ENCODE assay signal across 1 cellular context in genomic region chr4:128809477-128810330, GRCh38.
TF ChIP-seq lines count a peak whose summit lies in the region.

JADE1 (plus strand) TSS chr4:128809700; CDS start chr4:128831759, 22,059 bp downstream.

TF ChIP-seq in K562, 482 proteins besides CTCF, POLR2A, EP300 and RAD21 (continued from another document and continues in another):
- TF ChIP-seq SMARCB1 (IDR thresholded peaks at IDR 0.05; ENCODE audit: insufficient read length, low read depth) (no peak), ELK1 (CRISPR knock-in tag; IDR thresholded peaks at IDR 0.05) (no peak), HMGXB4 (CRISPR knock-in tag; IDR thresholded peaks at IDR 0.05) (peak; percentile 70; the same call in 1 of the 2 replicates), CEBPZ (IDR thresholded peaks at IDR 0.05; ENCODE audit: borderline replicate concordance, low read depth, low read length) (no peak), ZNF644 (tag; IDR thresholded peaks at IDR 0.05; ENCODE audit: low read depth) (no peak; the same call in 1 of the 2 replicates), NBN (IDR thresholded peaks at IDR 0.05; ENCODE audit: low read depth) (peak; percentile 38; the same call in 1 of the 2 replicates), ETV6 (IDR thresholded peaks at IDR 0.05; ENCODE audit: borderline replicate concordance in 1 of 2, low read depth in 2 of 2, low read length in 1 of 2) (no peak; a peak in 1 of 4 replicates), ETV6 (CRISPR knock-in tag; IDR thresholded peaks at IDR 0.05; ENCODE audit: borderline replicate concordance) (no peak), EHMT2 (IDR thresholded peaks at IDR 0.05) (no peak), KLF6 (CRISPR knock-in tag; IDR thresholded peaks at IDR 0.05; ENCODE audit: borderline replicate concordance) (no peak), E2F8 (IDR thresholded peaks at IDR 0.05; ENCODE audit: low read depth, partially characterized antibody) (no peak), ZNF224 (CRISPR knock-in tag; IDR thresholded peaks at IDR 0.05) (no peak), TEAD4 (IDR thresholded peaks at IDR 0.05; ENCODE audit: low read length) (no peak), TEAD4 (CRISPR knock-in tag; IDR thresholded peaks at IDR 0.05; ENCODE audit: borderline replicate concordance) (no peak), CREM (IDR thresholded peaks at IDR 0.05; ENCODE audit: low read depth) (peak; percentile 81), ZNF639 (CRISPR knock-in tag; conservative IDR thresholded peaks at IDR 0.05 in 1 of 2, IDR thresholded peaks at IDR 0.05 in 1 of 2) (peak in 1 of 2 experiments; percentile 92; a peak in 2 of 4 replicates), SAFB (IDR thresholded peaks at IDR 0.05; ENCODE audit: borderline replicate concordance, low read depth, low read length) (peak; percentile 98), SREBF1 (IDR thresholded peaks at IDR 0.05; ENCODE audit: borderline replicate concordance, low read depth, low read length) (no peak), PHB2 (IDR thresholded peaks at IDR 0.05; ENCODE audit: low read depth) (no peak), ZNF583 (CRISPR knock-in tag; IDR thresholded peaks at IDR 0.05) (no peak), ZNF717 (CRISPR knock-in tag; IDR thresholded peaks at IDR 0.05) (no peak), ZNF217 (CRISPR knock-in tag; IDR thresholded peaks at IDR 0.05) (no peak), ILF3 (IDR thresholded peaks at IDR 0.05; ENCODE audit: borderline replicate concordance) (peak; percentile 86; the same call in 1 of the 2 replicates), MITF (IDR thresholded peaks at IDR 0.05) (no peak), EP400 (IDR thresholded peaks at IDR 0.05) (peak; percentile 50; the same call in 1 of the 2 replicates), ZNF589 (CRISPR knock-in tag; IDR thresholded peaks at IDR 0.05; ENCODE audit: low read depth) (0 out of 2 replicates have a peak, but pooled peaks have one; percentile 72), ZNF592 (IDR thresholded peaks at IDR 0.05) (no peak; the same call in 1 of the 2 replicates), ZSCAN29 (IDR thresholded peaks at IDR 0.05) (no peak), ELF2 (CRISPR knock-in tag; IDR thresholded peaks at IDR 0.05) (0 out of 2 replicates have a peak, but pooled peaks have one; percentile 14), ZNF696 (CRISPR knock-in tag; conservative IDR thresholded peaks at IDR 0.05) (no peak), ATF3 (IDR thresholded peaks at IDR 0.05) (no peak), ATF3 (CRISPR knock-in tag; conservative IDR thresholded peaks at IDR 0.05) (no peak), ZNF668 (CRISPR knock-in tag; IDR thresholded peaks at IDR 0.05) (no peak), CGGBP1 (CRISPR knock-in tag; IDR thresholded peaks at IDR 0.05) (no peak; the same call in 1 of the 2 replicates), POU5F1 (IDR thresholded peaks at IDR 0.05; ENCODE audit: borderline replicate concordance, low read depth, low read length, partially characterized antibody) (no peak), ZNF695 (CRISPR knock-in tag; IDR thresholded peaks at IDR 0.05) (no peak), SUPT5H (IDR thresholded peaks at IDR 0.05) (peak; percentile 56), JUND (IDR thresholded peaks at IDR 0.05; ENCODE audit: borderline replicate concordance, low read depth, low read length) (peak; percentile 63), JUND (tag; IDR thresholded peaks at IDR 0.05; ENCODE audit: borderline replicate concordance, low read depth, low read length) (no peak; the same call in 2 of the 3 replicates), POLR2AphosphoS2 (IDR thresholded peaks at IDR 0.05; ENCODE audit: low read length) (no peak), ZNF79 (CRISPR knock-in tag; IDR thresholded peaks at IDR 0.05; ENCODE audit: low read depth) (no peak), SPI1 (IDR thresholded peaks at IDR 0.05; ENCODE audit: borderline replicate concordance, low read depth, low read length) (no peak), ZBTB8A (IDR thresholded peaks at IDR 0.05; ENCODE audit: partially characterized antibody) (no peak), ZSCAN32 (CRISPR knock-in tag; IDR thresholded peaks at IDR 0.05) (no peak), ZFP1 (CRISPR knock-in tag; IDR thresholded peaks at IDR 0.05) (no peak), SIN3B (IDR thresholded peaks at IDR 0.05; ENCODE audit: low read depth) (peak; percentile 25; the same call in 1 of the 2 replicates), MECOM (CRISPR knock-in tag; IDR thresholded peaks at IDR 0.05) (no peak), PTBP1 (IDR thresholded peaks at IDR 0.05; ENCODE audit: low read depth, low read length) (no peak), ZNF311 (CRISPR knock-in tag; IDR thresholded peaks at IDR 0.05) (no peak), HDAC1 (IDR thresholded peaks at IDR 0.05) (no peak), ZNF75A (CRISPR knock-in tag; IDR thresholded peaks at IDR 0.05) (no peak), ZNF785 (CRISPR knock-in tag; IDR thresholded peaks at IDR 0.05) (no peak)
